In the genomic region with DNA sequence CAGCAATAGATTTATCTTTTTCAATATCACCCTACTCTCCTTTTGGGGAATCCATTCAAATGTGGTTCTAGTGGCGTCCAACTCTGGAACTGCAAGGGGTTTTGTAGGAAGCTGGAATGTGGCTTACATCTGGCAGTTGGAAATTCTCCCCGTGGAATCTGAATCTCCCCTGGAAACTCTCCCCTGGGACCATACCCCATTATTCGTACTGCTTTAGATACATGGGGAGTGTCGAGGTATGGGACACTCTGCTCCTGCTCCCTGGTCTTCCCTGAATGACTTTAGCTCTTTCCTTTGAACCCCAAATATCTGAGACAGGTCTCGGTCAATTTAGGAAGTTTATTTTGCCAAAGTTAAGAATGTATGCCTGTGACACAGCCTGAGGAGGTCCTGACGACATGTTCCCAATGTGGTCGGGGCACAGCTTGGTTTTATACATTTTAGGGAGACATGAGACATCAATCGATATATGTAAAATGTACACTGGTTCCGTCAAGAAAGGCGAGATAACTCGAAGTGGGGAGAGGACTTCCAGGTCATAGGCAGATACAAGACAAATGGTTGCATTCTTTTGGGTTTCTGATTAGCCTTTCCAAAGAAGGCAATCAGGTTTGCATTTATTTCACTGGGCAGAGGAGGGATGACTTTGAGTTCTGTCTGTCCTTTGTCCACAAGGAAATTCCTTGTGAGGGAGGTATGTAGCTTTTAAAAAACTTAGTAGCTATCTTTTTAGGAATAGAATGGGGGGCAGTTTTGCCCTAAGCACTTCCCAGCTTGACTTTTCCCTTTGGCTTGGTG, we compare ENCODE assay signal across 13 cellular contexts.
A peak's percentile ranks its signal among the peaks of the same experiment; 100 is the strongest.
DNase-seq lines count a peak whose midpoint lies in the region; ATAC-seq, FAIRE-seq and TF ChIP-seq lines count a peak whose summit lies in the region.
"Had no signal": no experiment of that assay in that cellular context is flagged by ENCODE, and none has a peak within 500 bp of the region (broad histone marks: within the 10 kb centered on the region; RNA-seq: fewer than 3 reads in every experiment).

No MANE protein-coding gene starts in this region.

- H3K4me1 ChIP-seq in kidney (ENCODE audit: control insufficient read depth in 1 of 2, insufficient read depth in 1 of 2, low read depth in 1 of 2, low read length in 2 of 2) (peaks cover 27 to 28% of the 10 kb centered on the region in 2 donors), stomach (peaks cover 6 to 64% (median 29%) of the 10 kb centered on the region in 4 donors)

- no peak overlapping the region for H3K4me3 Mint-ChIP-seq in activated CD4-positive, alpha-beta T cell treated with anti-CD3 and anti-CD28 coated beads, Interleukin-2, amount 10 ng/mL, durations not matched to agents 7 days and 5 days
- H3K4me3 Mint-ChIP-seq in T-helper 17 cell, result no peak overlapping the region
- H3K4me3 Mint-ChIP-seq: activated T-helper 17 cell treated with anti-CD3 and anti-CD28 coated beads, Interleukin-2, amount 50 U/mL, for 72 hours had no signal

- peaks cover 48% of the 10 kb centered on the region for H3K36me3 Mint-ChIP-seq in activated CD4-positive, alpha-beta T cell treated with anti-CD3 and anti-CD28 coated beads, Interleukin-2, amount 10 ng/mL, durations not matched to agents 7 days and 5 days (ENCODE audit: low read depth)
- peaks cover 9% of the 10 kb centered on the region for H3K36me3 Mint-ChIP-seq in T-helper 17 cell (ENCODE audit: low read depth)

- H3K4me3 ChIP-seq in kidney (ENCODE audit: low read length in 2 of 2) (peak overlapping the region in 1 of 2 donors; percentile 10), stomach (no peak overlapping the region)
- H3K4me3 ChIP-seq: thoracic aorta had no signal

- H3K27me3 ChIP-seq in stomach, result no peaks in the 10 kb centered on the region

- no peak for TF ChIP-seq EP300 in stomach (IDR thresholded peaks at IDR 0.05)

- intact Hi-C loops in kidney (cut with DNase I) (no loop called here), stomach (cut with DNase I; ENCODE audit: low total_unique reads) (no loop called here)

- POLR2A ChIA-PET in activated CD4-positive, alpha-beta T cell treated with anti-CD3 and anti-CD28 coated beads, Interleukin-2, amount 10 ng/mL, durations not matched to agents 7 days and 5 days (lab: Charles Lee), result interaction anchor here (0.7 kb wide), 1 partner anchor 58 kb away, joined by 3 read pairs; no protein-coding TSS in a partner anchor

- no peak overlapping the region for H3K9ac ChIP-seq in kidney (ENCODE audit: low read length in 2 of 2)

- H3K27me3 Mint-ChIP-seq in activated CD4-positive, alpha-beta T cell treated with anti-CD3 and anti-CD28 coated beads, Interleukin-2, amount 10 ng/mL, durations not matched to agents 7 days and 5 days, result no peaks in the 10 kb centered on the region
- H3K27me3 Mint-ChIP-seq in T-helper 17 cell, result no peaks in the 10 kb centered on the region
- H3K27me3 Mint-ChIP-seq: activated T-helper 17 cell treated with anti-CD3 and anti-CD28 coated beads, Interleukin-2, amount 50 U/mL, for 72 hours had no signal

- ATAC-seq in T-helper 17 cell, result no peak
- ATAC-seq in GM21717 (IDR thresholded peaks at IDR 0.05; ENCODE audit: unreplicated experiment), result no peak
- ATAC-seq in HG02840 (IDR thresholded peaks at IDR 0.05; ENCODE audit: low FRiP score, unreplicated experiment), result no peak
- ATAC-seq: activated T-helper 17 cell treated with anti-CD3 and anti-CD28 coated beads, Interleukin-2, amount 50 U/mL, for 72 hours had no signal

- no peak for TF ChIP-seq POLR2A in stomach (IDR thresholded peaks at IDR 0.05)

- H3K9me3 Mint-ChIP-seq in activated CD4-positive, alpha-beta T cell treated with anti-CD3 and anti-CD28 coated beads, Interleukin-2, amount 10 ng/mL, durations not matched to agents 7 days and 5 days, result no peaks in the 10 kb centered on the region
- H3K9me3 Mint-ChIP-seq: activated T-helper 17 cell treated with anti-CD3 and anti-CD28 coated beads, Interleukin-2, amount 50 U/mL, for 72 hours had no signal

- H3K4me1 Mint-ChIP-seq in activated CD4-positive, alpha-beta T cell treated with anti-CD3 and anti-CD28 coated beads, Interleukin-2, amount 10 ng/mL, durations not matched to agents 7 days and 5 days, result peaks cover 45% of the 10 kb centered on the region
- H3K4me1 Mint-ChIP-seq in T-helper 17 cell, result peaks cover 40% of the 10 kb centered on the region

- 88 to 94% (median 91%) methylated on average over 11 of the region's 11 CpGs for WGBS in stomach, 5 donors

- FAIRE-seq in kidney (lab: Jason Lieb, UNC), result no peak
- FAIRE-seq: A204.1 had no signal

- H3K27ac ChIP-seq in kidney (ENCODE audit: low read depth in 2 of 2, low read length in 2 of 2) (peak overlapping the region; percentile 57 to 92), stomach (peak overlapping the region in 4 of 5 donors; percentile 14 to 61 (median 41))
- H3K27ac ChIP-seq: thoracic aorta had no signal

- no peaks in the 10 kb centered on the region for H3K9me3 ChIP-seq in T-helper 17 cell (ENCODE audit: control insufficient read depth, low read length, poor library complexity, severe bottlenecking)
- H3K9me3 ChIP-seq in kidney (ENCODE audit: control insufficient read depth in 1 of 2, low read length in 2 of 2), result no peaks in the 10 kb centered on the region
- no peaks in the 10 kb centered on the region for H3K9me3 ChIP-seq in stomach
- H3K9me3 ChIP-seq: thoracic aorta had no signal

- CTCF ChIA-PET in activated CD4-positive, alpha-beta T cell treated with anti-CD3 and anti-CD28 coated beads, Interleukin-2, amount 10 ng/mL, durations not matched to agents 7 days and 5 days (lab: Charles Lee), result interaction anchor here (1.0 to 2.0 kb wide), 5 partner anchors 11 to 95 kb away, joined by 3 to 7 read pairs (median 6); no protein-coding TSS in a partner anchor

- peak overlapping the region; percentile 41 for H3K27ac Mint-ChIP-seq in activated CD4-positive, alpha-beta T cell treated with anti-CD3 and anti-CD28 coated beads, Interleukin-2, amount 10 ng/mL, durations not matched to agents 7 days and 5 days
- peak overlapping the region; percentile 60 for H3K27ac Mint-ChIP-seq in T-helper 17 cell
- H3K27ac Mint-ChIP-seq: activated T-helper 17 cell treated with anti-CD3 and anti-CD28 coated beads, Interleukin-2, amount 50 U/mL, for 72 hours had no signal

- DNase-seq in activated CD4-positive, alpha-beta T cell treated with anti-CD3 and anti-CD28 coated beads, Interleukin-2, amount 10 ng/mL, durations not matched to agents 7 days and 5 days, result no peak
- DNase-seq in activated CD4-positive, alpha-beta T cell treated with anti-CD3 and anti-CD28 coated beads, Interleukin-2, amount 50 U/mL, for 1 hour, result no peak
- no peak for DNase-seq in T-helper 17 cell
- DNase-seq in kidney, result no peak
- DNase-seq in stomach, result no peak
- no peak for DNase-seq in superior temporal gyrus (ENCODE audit: extremely low spot score)
- DNase-seq: activated CD4-positive, alpha-beta T cell treated with anti-CD3 and anti-CD28 coated beads for 1 hour; DMS53 had no signal

- H3K36me3 ChIP-seq in kidney (ENCODE audit: control insufficient read depth in 1 of 2, insufficient read depth in 2 of 2, low read length in 2 of 2) (no peaks in the 10 kb centered on the region), stomach (no peaks in the 10 kb centered on the region)
- H3K36me3 ChIP-seq: thoracic aorta had no signal

- TF ChIP-seq CTCF in kidney (IDR thresholded peaks at IDR 0.05; ENCODE audit: borderline replicate concordance, extremely low read depth, insufficient read depth), result no peak
- TF ChIP-seq CTCF in stomach (IDR thresholded peaks at IDR 0.05), result no peak
